In the genomic region with DNA sequence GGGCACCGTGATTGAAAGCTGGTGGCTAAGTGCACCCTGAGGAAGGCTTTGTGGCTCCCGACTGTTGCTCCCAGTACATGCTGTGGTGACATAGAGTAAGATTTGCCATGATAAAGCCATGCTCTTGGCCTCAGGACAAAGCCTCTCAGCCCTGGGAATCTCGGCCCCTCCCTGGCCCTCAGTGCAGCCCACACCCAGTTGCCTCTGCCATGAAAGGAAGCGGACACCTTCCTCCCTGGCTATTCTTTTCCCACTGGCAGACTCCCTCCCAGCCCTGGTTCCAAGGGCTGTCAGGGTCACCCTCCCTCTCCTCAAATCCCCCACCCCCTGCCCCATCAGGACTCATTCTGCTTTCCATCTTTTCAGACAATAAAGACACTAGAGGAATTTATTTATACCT, we compare ENCODE assay signal across 35 cellular contexts.
"Had no signal": no experiment of that assay in that cellular context is flagged by ENCODE, and none has a peak within 500 bp of the region (broad histone marks: within the 10 kb centered on the region; RNA-seq: fewer than 3 reads in every experiment).

No MANE protein-coding gene starts in this region.

- H3K4me3 ChIP-seq: adrenal gland, body of pancreas, breast epithelium had no signal

- H3K27ac ChIP-seq: adrenal gland, body of pancreas, brain microvascular endothelial cell, breast epithelium, VCaP had no signal

- ATAC-seq: activated CD8-positive, alpha-beta T cell treated with anti-CD3 and anti-CD28 coated beads for 36 hours; activated naive CD4-positive, alpha-beta T cell treated with anti-CD3 and anti-CD28 coated beads, Interleukin-2, amount 50 U/mL, for 72 hours; activated T-cell treated with anti-CD3 and anti-CD28 coated beads, Interleukin-2, amount 50 U/mL, for 4 hours; activated T-cell treated with anti-CD3 and anti-CD28 coated beads, Interleukin-2, amount 50 U/mL, for 72 hours; activated T-helper 17 cell treated with anti-CD3 and anti-CD28 coated beads, Interleukin-2, amount 50 U/mL, for 72 hours; body of pancreas had no signal

- FAIRE-seq: astrocyte, TTC549 had no signal

- H3K4me3 Mint-ChIP-seq: activated B cell treated with CpG ODN at 0.5 μM for 24 hours; activated CD4-positive, alpha-beta memory T cell treated with anti-CD3 and anti-CD28 coated beads for 36 hours; activated CD4-positive, alpha-beta T cell treated with anti-CD3 and anti-CD28 coated beads, Interleukin-2, amount 10 ng/mL, durations not matched to agents 7 days and 5 days; activated CD8-positive, alpha-beta T cell treated with anti-CD3 and anti-CD28 coated beads for 36 hours; activated naive CD4-positive, alpha-beta T cell treated with anti-CD3 and anti-CD28 coated beads for 36 hours; activated naive CD8-positive, alpha-beta T cell treated with anti-CD3 and anti-CD28 coated beads for 36 hours; activated T-cell treated with anti-CD3 and anti-CD28 coated beads, Interleukin-2, amount 50 U/mL, for 4 hours; activated T-cell treated with anti-CD3 and anti-CD28 coated beads, Interleukin-2, amount 50 U/mL, for 72 hours; activated T-helper 1 cell treated with anti-CD3 and anti-CD28 coated beads, Interleukin-12 subunit alpha, Interleukin-12 subunit beta, Interleukin-2, Interleukin-4 antibody, amounts not matched to agents 30 ng/mL and 10 ng/mL and 1 ng/mL, durations not matched to agents 14 hours and 24 hours and 36 hours; activated T-helper 17 cell treated with anti-CD3 and anti-CD28 coated beads, Interleukin-2, amount 50 U/mL, for 72 hours; T-helper 1 cell treated with Interleukin-12 subunit alpha and Interleukin-12 subunit beta and Interleukin-4 antibody, amounts not matched to agents 30 μg/mL and 1 μg/mL, for 36 hours; T-helper 2 cell treated with Interferon-gamma antibody and Interleukin-4, amounts not matched to agents 5 μg/mL and 100 μg/mL, for 36 hours had no signal

- H3K9me3 Mint-ChIP-seq: activated CD4-positive, alpha-beta memory T cell treated with anti-CD3 and anti-CD28 coated beads for 36 hours; activated CD4-positive, alpha-beta T cell treated with anti-CD3 and anti-CD28 coated beads, Interleukin-2, amount 10 ng/mL, durations not matched to agents 7 days and 5 days; activated CD8-positive, alpha-beta T cell treated with anti-CD3 and anti-CD28 coated beads for 36 hours; activated naive CD4-positive, alpha-beta T cell treated with anti-CD3 and anti-CD28 coated beads for 36 hours; activated naive CD4-positive, alpha-beta T cell treated with anti-CD3 and anti-CD28 coated beads, Interleukin-2, amount 50 U/mL, for 72 hours; activated naive CD8-positive, alpha-beta T cell treated with anti-CD3 and anti-CD28 coated beads for 36 hours; activated T-cell treated with anti-CD3 and anti-CD28 coated beads, Interleukin-2, amount 50 U/mL, for 4 hours; activated T-cell treated with anti-CD3 and anti-CD28 coated beads, Interleukin-2, amount 50 U/mL, for 72 hours; activated T-helper 1 cell treated with anti-CD3 and anti-CD28 coated beads, Interleukin-12 subunit alpha, Interleukin-12 subunit beta, Interleukin-2, Interleukin-4 antibody, amounts not matched to agents 30 ng/mL and 10 ng/mL and 1 ng/mL, durations not matched to agents 14 hours and 24 hours and 36 hours; activated T-helper 17 cell treated with anti-CD3 and anti-CD28 coated beads, Interleukin-2, amount 50 U/mL, for 72 hours; T-helper 1 cell treated with Interleukin-12 subunit alpha and Interleukin-12 subunit beta and Interleukin-4 antibody, amounts not matched to agents 30 μg/mL and 1 μg/mL, for 36 hours; T-helper 2 cell treated with Interferon-gamma antibody and Interleukin-4, amounts not matched to agents 5 μg/mL and 100 μg/mL, for 36 hours had no signal

- H3K27me3 ChIP-seq: adrenal gland, body of pancreas, brain microvascular endothelial cell had no signal

- H3K27ac Mint-ChIP-seq: activated B cell treated with CpG ODN at 0.5 μM for 24 hours; activated CD4-positive, alpha-beta memory T cell treated with anti-CD3 and anti-CD28 coated beads for 36 hours; activated CD4-positive, alpha-beta T cell treated with anti-CD3 and anti-CD28 coated beads, Interleukin-2, amount 10 ng/mL, durations not matched to agents 7 days and 5 days; activated CD8-positive, alpha-beta T cell treated with anti-CD3 and anti-CD28 coated beads for 36 hours; activated naive CD4-positive, alpha-beta T cell treated with anti-CD3 and anti-CD28 coated beads for 36 hours; activated naive CD4-positive, alpha-beta T cell treated with anti-CD3 and anti-CD28 coated beads, Interleukin-2, amount 50 U/mL, for 72 hours; activated naive CD8-positive, alpha-beta T cell treated with anti-CD3 and anti-CD28 coated beads for 36 hours; activated T-cell treated with anti-CD3 and anti-CD28 coated beads, Interleukin-2, amount 50 U/mL, for 72 hours; activated T-helper 1 cell treated with anti-CD3 and anti-CD28 coated beads, Interleukin-12 subunit alpha, Interleukin-12 subunit beta, Interleukin-2, Interleukin-4 antibody, amounts not matched to agents 30 ng/mL and 10 ng/mL and 1 ng/mL, durations not matched to agents 14 hours and 24 hours and 36 hours; activated T-helper 17 cell treated with anti-CD3 and anti-CD28 coated beads, Interleukin-2, amount 50 U/mL, for 72 hours; T-helper 1 cell treated with Interleukin-12 subunit alpha and Interleukin-12 subunit beta and Interleukin-4 antibody, amounts not matched to agents 30 μg/mL and 1 μg/mL, for 36 hours; T-helper 2 cell treated with Interferon-gamma antibody and Interleukin-4, amounts not matched to agents 5 μg/mL and 100 μg/mL, for 36 hours had no signal

- DNase-seq: activated B cell treated with CpG ODN at 0.5 μM for 24 hours; activated CD4-positive, alpha-beta memory T cell treated with anti-CD3 and anti-CD28 coated beads for 36 hours; activated CD4-positive, alpha-beta T cell treated with anti-CD3 and anti-CD28 coated beads for 4 hours; activated CD4-positive, alpha-beta T cell treated with anti-CD3 and anti-CD28 coated beads, Interleukin-2, amount 10 ng/mL, durations not matched to agents 7 days and 5 days; activated CD4-positive, CD25-positive, alpha-beta regulatory T cell treated with anti-CD3 and anti-CD28 coated beads, Interleukin-2, amount 50 U/mL, for 72 hours; activated CD8-positive, alpha-beta memory T cell treated with anti-CD3 and anti-CD28 coated beads, Interleukin-2, amount 50 U/mL, for 4 hours; activated CD8-positive, alpha-beta T cell treated with anti-CD3 and anti-CD28 coated beads for 36 hours; activated effector memory CD4-positive, alpha-beta T cell treated with anti-CD3 and anti-CD28 coated beads, Interleukin-2, amount 50 U/mL, for 16 hours; activated gamma-delta T cell treated with Interleukin-2 at 50 U/mL for 16 hours; activated naive CD4-positive, alpha-beta T cell; activated naive CD4-positive, alpha-beta T cell treated with anti-CD3 and anti-CD28 coated beads for 36 hours; activated naive CD4-positive, alpha-beta T cell treated with anti-CD3 and anti-CD28 coated beads, Interleukin-2, amount 50 U/mL, for 16 hours; activated naive CD8-positive, alpha-beta T cell treated with anti-CD3 and anti-CD28 coated beads for 36 hours; activated T-cell treated with anti-CD3 and anti-CD28 coated beads for 4 hours; activated T-cell treated with anti-CD3 and anti-CD28 coated beads, Interleukin-2, amount 50 U/mL, for 1 hour; activated T-cell treated with anti-CD3 and anti-CD28 coated beads, Interleukin-2, amount 50 U/mL, for 4 hours; activated T-cell treated with anti-CD3 and anti-CD28 coated beads, Interleukin-2, amount 50 U/mL, for 72 hours; adrenal gland; amniotic stem cell; aorta; body of pancreas; brain microvascular endothelial cell; central memory CD4-positive, alpha-beta T cell; T-helper 1 cell; T-helper 2 cell; T-helper 9 cell had no signal

- H3K36me3 ChIP-seq: adrenal gland, brain microvascular endothelial cell, breast epithelium had no signal

- H3K4me1 ChIP-seq: adrenal gland, body of pancreas, breast epithelium had no signal

- H3K4me1 Mint-ChIP-seq: activated B cell treated with CpG ODN at 0.5 μM for 24 hours; activated naive CD8-positive, alpha-beta T cell treated with anti-CD3 and anti-CD28 coated beads for 36 hours; activated T-helper 17 cell treated with anti-CD3 and anti-CD28 coated beads, Interleukin-2, amount 50 U/mL, for 72 hours had no signal

- H3K9me3 ChIP-seq: adrenal gland, body of pancreas, breast epithelium had no signal

- H3K36me3 Mint-ChIP-seq: activated CD4-positive, alpha-beta memory T cell treated with anti-CD3 and anti-CD28 coated beads for 36 hours; activated naive CD4-positive, alpha-beta T cell treated with anti-CD3 and anti-CD28 coated beads, Interleukin-2, amount 50 U/mL, for 72 hours; activated naive CD8-positive, alpha-beta T cell treated with anti-CD3 and anti-CD28 coated beads for 36 hours had no signal
